In the genomic region with DNA sequence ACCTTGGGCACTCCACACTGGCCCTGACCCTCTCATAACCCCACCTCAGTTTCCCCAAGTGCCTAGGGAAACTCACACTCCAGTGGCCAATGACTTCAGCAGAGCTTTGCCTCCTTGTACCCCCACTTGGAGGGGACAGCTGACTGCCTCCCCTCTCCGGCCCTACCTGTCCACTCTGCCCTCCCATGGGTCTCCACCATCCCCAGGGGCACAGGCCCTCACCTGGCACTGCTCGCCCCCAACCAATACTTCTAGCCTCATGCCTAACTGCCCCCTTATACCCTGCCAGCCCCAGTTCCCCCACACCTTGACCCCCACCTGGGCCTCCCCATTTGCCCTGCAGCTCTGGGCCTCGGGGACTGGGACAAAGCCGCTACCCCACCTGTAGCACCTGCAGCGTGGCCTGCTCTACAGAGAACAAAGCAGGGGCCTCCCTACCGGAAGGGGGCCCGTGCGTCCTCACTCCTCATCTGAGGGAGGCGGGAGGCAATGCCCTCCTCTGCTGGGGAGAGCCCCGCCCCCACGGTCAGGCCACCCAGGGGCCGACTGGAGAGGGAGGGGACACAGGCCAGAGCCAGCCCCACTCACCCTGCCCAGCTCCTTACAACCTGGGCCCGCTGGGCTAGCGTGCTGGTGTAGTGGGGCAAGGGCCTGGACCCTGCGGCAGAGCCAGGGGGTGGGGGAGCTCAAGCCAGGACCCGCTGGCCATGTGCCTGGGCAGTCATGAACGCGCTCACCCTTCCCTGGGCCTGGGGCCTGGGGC, we compare ENCODE assay signal across 2 cellular contexts.
TF ChIP-seq lines count a peak whose summit lies in the region.

No MANE protein-coding gene starts in this region.

TF ChIP-seq in K562, 482 proteins besides CTCF, POLR2A, EP300 and RAD21 (continues in another document):
- no peak for TF ChIP-seq NCOA2 (IDR thresholded peaks at IDR 0.05; ENCODE audit: partially characterized antibody in 2 of 2)
- TF ChIP-seq MED1 (CRISPR knock-in tag; IDR thresholded peaks at IDR 0.05; ENCODE audit: borderline replicate concordance), result no peak
- TF ChIP-seq ZNF589 (CRISPR knock-in tag; IDR thresholded peaks at IDR 0.05; ENCODE audit: low read depth), result 0 out of 2 replicates have a peak, but pooled peaks have one; percentile 25
- TF ChIP-seq ZNF239 (CRISPR knock-in tag; IDR thresholded peaks at IDR 0.05), result no peak
- peak; percentile 66; the same call in 1 of the 2 replicates for TF ChIP-seq MYC (IDR thresholded peaks at IDR 0.05; ENCODE audit: low read depth, low read length)
- no peak for TF ChIP-seq MYC (CRISPR knock-in tag; IDR thresholded peaks at IDR 0.05; ENCODE audit: borderline replicate concordance, low read depth)
- no peak for TF ChIP-seq PCBP1 (IDR thresholded peaks at IDR 0.05; ENCODE audit: low read depth, low read length, poor library complexity, severe bottlenecking)
- no peak for TF ChIP-seq ZNF431 (CRISPR knock-in tag; IDR thresholded peaks at IDR 0.05)
- TF ChIP-seq LCOR (CRISPR knock-in tag; IDR thresholded peaks at IDR 0.05), result no peak
- TF ChIP-seq DPF2 (IDR thresholded peaks at IDR 0.05), result peak; percentile 50
- no peak for TF ChIP-seq ZNF174 (CRISPR knock-in tag; IDR thresholded peaks at IDR 0.05)
- 0 out of 4 replicates have a peak, but pooled peaks of 1 of the 2 experiments have one; percentile 26 for TF ChIP-seq FOXK2 (conservative IDR thresholded peaks at IDR 0.05 in 1 of 2, IDR thresholded peaks at IDR 0.05 in 1 of 2; ENCODE audit: low read depth in 2 of 2)
- TF ChIP-seq NFIC (IDR thresholded peaks at IDR 0.05), result peak; percentile 27; the same call in 1 of the 2 replicates
- peak; percentile 16 for TF ChIP-seq ZNF263 (CRISPR knock-in tag; IDR thresholded peaks at IDR 0.05; ENCODE audit: borderline replicate concordance)
- no peak for TF ChIP-seq EHMT2 (IDR thresholded peaks at IDR 0.05)
- peak; percentile 87 for TF ChIP-seq EP400 (IDR thresholded peaks at IDR 0.05)
- TF ChIP-seq, protein P1, sequence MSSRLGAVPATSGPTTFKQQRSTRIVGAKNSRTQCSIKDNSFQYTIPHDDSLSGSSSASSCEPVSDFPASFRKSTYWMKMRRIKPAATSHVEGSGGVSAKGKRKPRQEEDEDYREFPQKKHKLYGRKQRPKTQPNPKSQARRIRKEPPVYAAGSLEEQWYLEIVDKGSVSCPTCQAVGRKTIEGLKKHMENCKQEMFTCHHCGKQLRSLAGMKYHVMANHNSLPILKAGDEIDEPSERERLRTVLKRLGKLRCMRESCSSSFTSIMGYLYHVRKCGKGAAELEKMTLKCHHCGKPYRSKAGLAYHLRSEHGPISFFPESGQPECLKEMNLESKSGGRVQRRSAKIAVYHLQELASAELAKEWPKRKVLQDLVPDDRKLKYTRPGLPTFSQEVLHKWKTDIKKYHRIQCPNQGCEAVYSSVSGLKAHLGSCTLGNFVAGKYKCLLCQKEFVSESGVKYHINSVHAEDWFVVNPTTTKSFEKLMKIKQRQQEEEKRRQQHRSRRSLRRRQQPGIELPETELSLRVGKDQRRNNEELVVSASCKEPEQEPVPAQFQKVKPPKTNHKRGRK (tag; IDR thresholded peaks at IDR 0.05), result no peak
- TF ChIP-seq HDAC1 (IDR thresholded peaks at IDR 0.05), result peak in 1 of 2 experiments; percentile 9; a peak in 1 of 4 replicates
- TF ChIP-seq MTA3 (IDR thresholded peaks at IDR 0.05; ENCODE audit: borderline replicate concordance), result peak; percentile 60; the same call in 1 of the 2 replicates
- TF ChIP-seq KDM4B (IDR thresholded peaks at IDR 0.05; ENCODE audit: borderline replicate concordance in 2 of 2, low read depth in 1 of 2), result 0 out of 4 replicates have a peak, but pooled peaks of 1 of the 2 experiments have one; percentile 49
- no peak for TF ChIP-seq RBM34 (IDR thresholded peaks at IDR 0.05; ENCODE audit: borderline replicate concordance, insufficient read depth, low read length)
- no peak for TF ChIP-seq TAL1 (IDR thresholded peaks at IDR 0.05)
- peak; percentile 30 for TF ChIP-seq TAF1 (IDR thresholded peaks at IDR 0.05; ENCODE audit: control insufficient read depth, extremely low read depth, insufficient read depth, low read length, severe bottlenecking)
- no peak for TF ChIP-seq ZNF3 (CRISPR knock-in tag; IDR thresholded peaks at IDR 0.05)
- 0 out of 2 replicates have a peak, but pooled peaks have one; percentile 26 for TF ChIP-seq OTX1 (CRISPR knock-in tag; IDR thresholded peaks at IDR 0.05)
- TF ChIP-seq ZSCAN29 (IDR thresholded peaks at IDR 0.05), result no peak
- TF ChIP-seq ZNF324 (CRISPR knock-in tag; IDR thresholded peaks at IDR 0.05), result no peak
- TF ChIP-seq ZNF507 (tag; conservative IDR thresholded peaks at IDR 0.05), result no peak
- 0 out of 2 replicates have a peak, but pooled peaks have one; percentile 81 for TF ChIP-seq KAT7 (CRISPR knock-in tag; IDR thresholded peaks at IDR 0.05; ENCODE audit: borderline replicate concordance)
- 0 out of 2 replicates have a peak, but pooled peaks have one; percentile 33 for TF ChIP-seq MYNN (IDR thresholded peaks at IDR 0.05)
- TF ChIP-seq MYNN (CRISPR knock-in tag; IDR thresholded peaks at IDR 0.05), result no peak
- TF ChIP-seq, protein P2, sequence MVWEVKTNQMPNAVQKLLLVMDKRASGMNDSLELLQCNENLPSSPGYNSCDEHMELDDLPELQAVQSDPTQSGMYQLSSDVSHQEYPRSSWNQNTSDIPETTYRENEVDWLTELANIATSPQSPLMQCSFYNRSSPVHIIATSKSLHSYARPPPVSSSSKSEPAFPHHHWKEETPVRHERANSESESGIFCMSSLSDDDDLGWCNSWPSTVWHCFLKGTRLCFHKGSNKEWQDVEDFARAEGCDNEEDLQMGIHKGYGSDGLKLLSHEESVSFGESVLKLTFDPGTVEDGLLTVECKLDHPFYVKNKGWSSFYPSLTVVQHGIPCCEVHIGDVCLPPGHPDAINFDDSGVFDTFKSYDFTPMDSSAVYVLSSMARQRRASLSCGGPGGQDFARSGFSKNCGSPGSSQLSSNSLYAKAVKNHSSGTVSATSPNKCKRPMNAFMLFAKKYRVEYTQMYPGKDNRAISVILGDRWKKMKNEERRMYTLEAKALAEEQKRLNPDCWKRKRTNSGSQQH (CRISPR knock-in tag; IDR thresholded peaks at IDR 0.05), result no peak
- TF ChIP-seq, protein P3, sequence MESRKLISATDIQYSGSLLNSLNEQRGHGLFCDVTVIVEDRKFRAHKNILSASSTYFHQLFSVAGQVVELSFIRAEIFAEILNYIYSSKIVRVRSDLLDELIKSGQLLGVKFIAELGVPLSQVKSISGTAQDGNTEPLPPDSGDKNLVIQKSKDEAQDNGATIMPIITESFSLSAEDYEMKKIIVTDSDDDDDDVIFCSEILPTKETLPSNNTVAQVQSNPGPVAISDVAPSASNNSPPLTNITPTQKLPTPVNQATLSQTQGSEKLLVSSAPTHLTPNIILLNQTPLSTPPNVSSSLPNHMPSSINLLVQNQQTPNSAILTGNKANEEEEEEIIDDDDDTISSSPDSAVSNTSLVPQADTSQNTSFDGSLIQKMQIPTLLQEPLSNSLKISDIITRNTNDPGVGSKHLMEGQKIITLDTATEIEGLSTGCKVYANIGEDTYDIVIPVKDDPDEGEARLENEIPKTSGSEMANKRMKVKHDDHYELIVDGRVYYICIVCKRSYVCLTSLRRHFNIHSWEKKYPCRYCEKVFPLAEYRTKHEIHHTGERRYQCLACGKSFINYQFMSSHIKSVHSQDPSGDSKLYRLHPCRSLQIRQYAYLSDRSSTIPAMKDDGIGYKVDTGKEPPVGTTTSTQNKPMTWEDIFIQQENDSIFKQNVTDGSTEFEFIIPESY (CRISPR knock-in tag; IDR thresholded peaks at IDR 0.05), result 0 out of 2 replicates have a peak, but pooled peaks have one; percentile 37
- peak; percentile 17; the same call in 1 of the 2 replicates for TF ChIP-seq ZFX (CRISPR knock-in tag; IDR thresholded peaks at IDR 0.05)

TF ChIP-seq in SK-N-SH treated with all-trans-retinoic acid at 6 μM for 48 hours, 23 proteins besides CTCF, POLR2A, EP300 and RAD21:
- TF ChIP-seq, protein P4, sequence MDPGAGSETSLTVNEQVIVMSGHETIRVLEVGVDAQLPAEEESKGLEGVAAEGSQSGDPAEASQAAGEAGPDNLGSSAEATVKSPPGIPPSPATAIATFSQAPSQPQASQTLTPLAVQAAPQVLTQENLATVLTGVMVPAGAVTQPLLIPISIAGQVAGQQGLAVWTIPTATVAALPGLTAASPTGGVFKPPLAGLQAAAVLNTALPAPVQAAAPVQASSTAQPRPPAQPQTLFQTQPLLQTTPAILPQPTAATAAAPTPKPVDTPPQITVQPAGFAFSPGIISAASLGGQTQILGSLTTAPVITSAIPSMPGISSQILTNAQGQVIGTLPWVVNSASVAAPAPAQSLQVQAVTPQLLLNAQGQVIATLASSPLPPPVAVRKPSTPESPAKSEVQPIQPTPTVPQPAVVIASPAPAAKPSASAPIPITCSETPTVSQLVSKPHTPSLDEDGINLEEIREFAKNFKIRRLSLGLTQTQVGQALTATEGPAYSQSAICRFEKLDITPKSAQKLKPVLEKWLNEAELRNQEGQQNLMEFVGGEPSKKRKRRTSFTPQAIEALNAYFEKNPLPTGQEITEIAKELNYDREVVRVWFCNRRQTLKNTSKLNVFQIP (CRISPR knock-in tag; IDR thresholded peaks at IDR 0.05; ENCODE audit: borderline replicate concordance, low read depth), result no peak
- TF ChIP-seq ZNF70 (CRISPR knock-in tag; IDR thresholded peaks at IDR 0.05) (no peak), BACH2 (CRISPR knock-in tag; IDR thresholded peaks at IDR 0.05; ENCODE audit: borderline replicate concordance) (no peak), ZFP3 (CRISPR knock-in tag; IDR thresholded peaks at IDR 0.05) (no peak), GLIS3 (CRISPR knock-in tag; IDR thresholded peaks at IDR 0.05) (no peak), OSR1 (CRISPR knock-in tag; IDR thresholded peaks at IDR 0.05) (no peak), PPARA (CRISPR knock-in tag; IDR thresholded peaks at IDR 0.05; ENCODE audit: borderline replicate concordance) (no peak), SNAI2 (CRISPR knock-in tag; IDR thresholded peaks at IDR 0.05) (no peak), ZFP30 (CRISPR knock-in tag; IDR thresholded peaks at IDR 0.05) (no peak), TCF4 (CRISPR knock-in tag; IDR thresholded peaks at IDR 0.05; ENCODE audit: borderline replicate concordance) (no peak), ESRRG (CRISPR knock-in tag; IDR thresholded peaks at IDR 0.05) (no peak)
- TF ChIP-seq, protein P5, sequence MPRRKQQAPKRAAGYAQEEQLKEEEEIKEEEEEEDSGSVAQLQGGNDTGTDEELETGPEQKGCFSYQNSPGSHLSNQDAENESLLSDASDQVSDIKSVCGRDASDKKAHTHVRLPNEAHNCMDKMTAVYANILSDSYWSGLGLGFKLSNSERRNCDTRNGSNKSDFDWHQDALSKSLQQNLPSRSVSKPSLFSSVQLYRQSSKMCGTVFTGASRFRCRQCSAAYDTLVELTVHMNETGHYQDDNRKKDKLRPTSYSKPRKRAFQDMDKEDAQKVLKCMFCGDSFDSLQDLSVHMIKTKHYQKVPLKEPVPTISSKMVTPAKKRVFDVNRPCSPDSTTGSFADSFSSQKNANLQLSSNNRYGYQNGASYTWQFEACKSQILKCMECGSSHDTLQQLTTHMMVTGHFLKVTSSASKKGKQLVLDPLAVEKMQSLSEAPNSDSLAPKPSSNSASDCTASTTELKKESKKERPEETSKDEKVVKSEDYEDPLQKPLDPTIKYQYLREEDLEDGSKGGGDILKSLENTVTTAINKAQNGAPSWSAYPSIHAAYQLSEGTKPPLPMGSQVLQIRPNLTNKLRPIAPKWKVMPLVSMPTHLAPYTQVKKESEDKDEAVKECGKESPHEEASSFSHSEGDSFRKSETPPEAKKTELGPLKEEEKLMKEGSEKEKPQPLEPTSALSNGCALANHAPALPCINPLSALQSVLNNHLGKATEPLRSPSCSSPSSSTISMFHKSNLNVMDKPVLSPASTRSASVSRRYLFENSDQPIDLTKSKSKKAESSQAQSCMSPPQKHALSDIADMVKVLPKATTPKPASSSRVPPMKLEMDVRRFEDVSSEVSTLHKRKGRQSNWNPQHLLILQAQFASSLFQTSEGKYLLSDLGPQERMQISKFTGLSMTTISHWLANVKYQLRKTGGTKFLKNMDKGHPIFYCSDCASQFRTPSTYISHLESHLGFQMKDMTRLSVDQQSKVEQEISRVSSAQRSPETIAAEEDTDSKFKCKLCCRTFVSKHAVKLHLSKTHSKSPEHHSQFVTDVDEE (CRISPR knock-in tag; IDR thresholded peaks at IDR 0.05), result no peak
- TF ChIP-seq, protein P6, sequence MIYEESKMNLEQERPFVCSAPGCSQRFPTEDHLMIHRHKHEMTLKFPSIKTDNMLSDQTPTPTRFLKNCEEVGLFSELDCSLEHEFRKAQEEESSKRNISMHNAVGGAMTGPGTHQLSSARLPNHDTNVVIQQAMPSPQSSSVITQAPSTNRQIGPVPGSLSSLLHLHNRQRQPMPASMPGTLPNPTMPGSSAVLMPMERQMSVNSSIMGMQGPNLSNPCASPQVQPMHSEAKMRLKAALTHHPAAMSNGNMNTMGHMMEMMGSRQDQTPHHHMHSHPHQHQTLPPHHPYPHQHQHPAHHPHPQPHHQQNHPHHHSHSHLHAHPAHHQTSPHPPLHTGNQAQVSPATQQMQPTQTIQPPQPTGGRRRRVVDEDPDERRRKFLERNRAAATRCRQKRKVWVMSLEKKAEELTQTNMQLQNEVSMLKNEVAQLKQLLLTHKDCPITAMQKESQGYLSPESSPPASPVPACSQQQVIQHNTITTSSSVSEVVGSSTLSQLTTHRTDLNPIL (CRISPR knock-in tag; IDR thresholded peaks at IDR 0.05; ENCODE audit: low read depth), result no peak
- TF ChIP-seq, protein P7, sequence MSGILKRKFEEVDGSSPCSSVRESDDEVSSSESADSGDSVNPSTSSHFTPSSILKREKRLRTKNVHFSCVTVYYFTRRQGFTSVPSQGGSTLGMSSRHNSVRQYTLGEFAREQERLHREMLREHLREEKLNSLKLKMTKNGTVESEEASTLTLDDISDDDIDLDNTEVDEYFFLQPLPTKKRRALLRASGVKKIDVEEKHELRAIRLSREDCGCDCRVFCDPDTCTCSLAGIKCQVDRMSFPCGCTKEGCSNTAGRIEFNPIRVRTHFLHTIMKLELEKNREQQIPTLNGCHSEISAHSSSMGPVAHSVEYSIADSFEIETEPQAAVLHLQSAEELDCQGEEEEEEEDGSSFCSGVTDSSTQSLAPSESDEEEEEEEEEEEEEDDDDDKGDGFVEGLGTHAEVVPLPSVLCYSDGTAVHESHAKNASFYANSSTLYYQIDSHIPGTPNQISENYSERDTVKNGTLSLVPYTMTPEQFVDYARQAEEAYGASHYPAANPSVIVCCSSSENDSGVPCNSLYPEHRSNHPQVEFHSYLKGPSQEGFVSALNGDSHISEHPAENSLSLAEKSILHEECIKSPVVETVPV (CRISPR knock-in tag; IDR thresholded peaks at IDR 0.05), result no peak
